In genomic region chr16:84379731-84380369, GRCh38 we compare ENCODE assay signal across 1 cellular context.
TF ChIP-seq lines count a peak whose summit lies in the region.

No MANE protein-coding gene starts in this region.

TF ChIP-seq in K562, 482 proteins besides CTCF, POLR2A, EP300 and RAD21 (continued from another document):
- no peak for TF ChIP-seq CREB1 (IDR thresholded peaks at IDR 0.05)
- TF ChIP-seq CREB1 (CRISPR knock-in tag; IDR thresholded peaks at IDR 0.05), result no peak
- no peak for TF ChIP-seq SREBF2 (CRISPR knock-in tag; IDR thresholded peaks at IDR 0.05)
- TF ChIP-seq PRMT5 (CRISPR knock-in tag; IDR thresholded peaks at IDR 0.05), result no peak
- TF ChIP-seq STAT5A (IDR thresholded peaks at IDR 0.05; ENCODE audit: borderline replicate concordance, low read length), result no peak
- no peak for TF ChIP-seq ZNF551 (CRISPR knock-in tag; IDR thresholded peaks at IDR 0.05)
- TF ChIP-seq LARP7 (IDR thresholded peaks at IDR 0.05), result no peak
- no peak for TF ChIP-seq TRIM24 (IDR thresholded peaks at IDR 0.05)
- TF ChIP-seq RBM25 (IDR thresholded peaks at IDR 0.05; ENCODE audit: low read depth, low read length, severe bottlenecking), result peak; percentile 89
- no peak for TF ChIP-seq U2AF1 (optimal IDR thresholded peaks at IDR 0.05; ENCODE audit: low read depth, low read length)
- no peak for TF ChIP-seq PTRF (tag; IDR thresholded peaks at IDR 0.05)
- no peak for TF ChIP-seq SMARCC2 (IDR thresholded peaks at IDR 0.05; ENCODE audit: low read depth)
- no peak for TF ChIP-seq ZNF717 (CRISPR knock-in tag; IDR thresholded peaks at IDR 0.05)
- TF ChIP-seq TSHZ1 (CRISPR knock-in tag; IDR thresholded peaks at IDR 0.05), result no peak
- no peak for TF ChIP-seq ZBTB7A (IDR thresholded peaks at IDR 0.05; ENCODE audit: borderline replicate concordance, control insufficient read depth, low read depth, low read length)
- TF ChIP-seq PKNOX1 (IDR thresholded peaks at IDR 0.05), result peak; percentile 37; the same call in 1 of the 2 replicates
- TF ChIP-seq ZNF436 (CRISPR knock-in tag; IDR thresholded peaks at IDR 0.05), result peak; percentile 82
- TF ChIP-seq MAFG (tag; conservative IDR thresholded peaks at IDR 0.05), result no peak
- no peak for TF ChIP-seq ZBTB1 (CRISPR knock-in tag; IDR thresholded peaks at IDR 0.05; ENCODE audit: borderline replicate concordance, low read depth)
- TF ChIP-seq ZNF696 (CRISPR knock-in tag; conservative IDR thresholded peaks at IDR 0.05), result no peak
- TF ChIP-seq PYGO2 (tag; IDR thresholded peaks at IDR 0.05), result no peak
- no peak for TF ChIP-seq SIRT6 (IDR thresholded peaks at IDR 0.05; ENCODE audit: low read depth, low read length)
- TF ChIP-seq MNT (conservative IDR thresholded peaks at IDR 0.05), result no peak
- TF ChIP-seq TCF3 (CRISPR knock-in tag; IDR thresholded peaks at IDR 0.05), result no peak
- TF ChIP-seq HDAC1 (IDR thresholded peaks at IDR 0.05), result no peak
